25 cellular contexts compared by ENCODE assay signal in genomic region chr3:136456196-136456595, GRCh38.
"Had no signal": no experiment of that assay in that cellular context is flagged by ENCODE, and none has a peak within 500 bp of the region (broad histone marks: within the 10 kb centered on the region; RNA-seq: fewer than 3 reads in every experiment).

No MANE protein-coding gene starts in this region.

- H3K27me3 Mint-ChIP-seq: activated B cell treated with CpG ODN at 0.5 μM for 24 hours; activated CD8-positive, alpha-beta T cell treated with anti-CD3 and anti-CD28 coated beads for 36 hours; activated naive CD4-positive, alpha-beta T cell treated with anti-CD3 and anti-CD28 coated beads, Interleukin-2, amount 10 ng/mL, durations not matched to agents 7 days and 5 days; activated naive CD8-positive, alpha-beta T cell treated with anti-CD3 and anti-CD28 coated beads, Interleukin-2, amount 10 ng/mL, durations not matched to agents 7 days and 5 days; naive B cell; stimulated activated naive B cell treated with anti-CD40 and anti-IgM and Interleukin-4, amounts not matched to agents 10 μg/mL and 1 μg/mL and 100 μg/mL, for 72 hours had no signal

- H3K4me3 ChIP-seq: esophagus squamous epithelium, psoas muscle, stomach, suprapubic skin, tibial artery had no signal

- H3K9ac ChIP-seq: parathyroid adenoma had no signal

- DNase-seq: activated B cell treated with CpG ODN at 0.5 μM for 24 hours; activated CD4-positive, alpha-beta T cell treated with anti-CD3 and anti-CD28 coated beads, Interleukin-2, amount 50 U/mL, for 1 hour; activated CD8-positive, alpha-beta T cell treated with anti-CD3 and anti-CD28 coated beads for 36 hours; activated effector memory CD4-positive, alpha-beta T cell treated with Interleukin-2 at 50 U/mL for 16 hours; activated naive CD4-positive, alpha-beta T cell treated with anti-CD3 and anti-CD28 coated beads, Interleukin-2, amount 10 ng/mL, durations not matched to agents 7 days and 5 days; activated naive CD8-positive, alpha-beta T cell treated with anti-CD3 and anti-CD28 coated beads, Interleukin-2, amount 10 ng/mL, durations not matched to agents 7 days and 5 days; amniotic stem cell; caudate nucleus; esophagus squamous epithelium; foreskin melanocyte; islet precursor cell; left ventricle myocardium superior; naive B cell; nucleus accumbens; psoas muscle; stimulated activated CD4-positive, alpha-beta T cell treated with anti-CD3 and anti-CD28 coated beads, Interleukin-15, amount 100 ng/mL, for 24 hours; stimulated activated CD4-positive, alpha-beta T cell treated with anti-CD3 and anti-CD28 coated beads, Interleukin-2, amount 100 ng/mL, for 24 hours; stimulated activated naive B cell treated with anti-CD40 and anti-IgM and Interleukin-4, amounts not matched to agents 10 μg/mL and 1 μg/mL and 100 μg/mL, for 72 hours; stomach; T-helper 1 cell; tibial artery had no signal

- H3K27me3 ChIP-seq: esophagus squamous epithelium, stomach, suprapubic skin, tibial artery had no signal

- ATAC-seq: activated CD8-positive, alpha-beta T cell treated with anti-CD3 and anti-CD28 coated beads for 36 hours; left ventricle myocardium superior; psoas muscle; stimulated activated naive B cell treated with anti-CD40 and anti-IgM and Interleukin-4, amounts not matched to agents 10 μg/mL and 1 μg/mL and 100 μg/mL, for 72 hours had no signal

- H3K4me1 ChIP-seq: esophagus squamous epithelium, parathyroid adenoma, psoas muscle, stomach, suprapubic skin, tibial artery had no signal

- H3K4me1 Mint-ChIP-seq: activated B cell treated with CpG ODN at 0.5 μM for 24 hours; activated naive CD4-positive, alpha-beta T cell treated with anti-CD3 and anti-CD28 coated beads, Interleukin-2, amount 10 ng/mL, durations not matched to agents 7 days and 5 days; activated naive CD8-positive, alpha-beta T cell treated with anti-CD3 and anti-CD28 coated beads, Interleukin-2, amount 10 ng/mL, durations not matched to agents 7 days and 5 days had no signal

- H3K27ac ChIP-seq: epithelial cell of prostate, esophagus squamous epithelium, parathyroid adenoma, psoas muscle, stomach, suprapubic skin, tibial artery had no signal

- H3K27ac Mint-ChIP-seq: activated B cell treated with CpG ODN at 0.5 μM for 24 hours; activated CD8-positive, alpha-beta T cell treated with anti-CD3 and anti-CD28 coated beads for 36 hours; activated naive CD4-positive, alpha-beta T cell treated with anti-CD3 and anti-CD28 coated beads, Interleukin-2, amount 10 ng/mL, durations not matched to agents 7 days and 5 days; activated naive CD8-positive, alpha-beta T cell treated with anti-CD3 and anti-CD28 coated beads, Interleukin-2, amount 10 ng/mL, durations not matched to agents 7 days and 5 days; naive B cell; stimulated activated naive B cell treated with anti-CD40 and anti-IgM and Interleukin-4, amounts not matched to agents 10 μg/mL and 1 μg/mL and 100 μg/mL, for 72 hours; T-helper 2 cell treated with Interferon-gamma antibody and Interleukin-4, amounts not matched to agents 5 μg/mL and 100 μg/mL, for 36 hours had no signal

- H2AFZ ChIP-seq: parathyroid adenoma had no signal

- H3K4me3 Mint-ChIP-seq: activated B cell treated with CpG ODN at 0.5 μM for 24 hours; activated CD8-positive, alpha-beta T cell treated with anti-CD3 and anti-CD28 coated beads for 36 hours; activated naive CD4-positive, alpha-beta T cell treated with anti-CD3 and anti-CD28 coated beads, Interleukin-2, amount 10 ng/mL, durations not matched to agents 7 days and 5 days; activated naive CD8-positive, alpha-beta T cell treated with anti-CD3 and anti-CD28 coated beads, Interleukin-2, amount 10 ng/mL, durations not matched to agents 7 days and 5 days; naive B cell; stimulated activated naive B cell treated with anti-CD40 and anti-IgM and Interleukin-4, amounts not matched to agents 10 μg/mL and 1 μg/mL and 100 μg/mL, for 72 hours; T-helper 2 cell treated with Interferon-gamma antibody and Interleukin-4, amounts not matched to agents 5 μg/mL and 100 μg/mL, for 36 hours had no signal
